In the genomic region with DNA sequence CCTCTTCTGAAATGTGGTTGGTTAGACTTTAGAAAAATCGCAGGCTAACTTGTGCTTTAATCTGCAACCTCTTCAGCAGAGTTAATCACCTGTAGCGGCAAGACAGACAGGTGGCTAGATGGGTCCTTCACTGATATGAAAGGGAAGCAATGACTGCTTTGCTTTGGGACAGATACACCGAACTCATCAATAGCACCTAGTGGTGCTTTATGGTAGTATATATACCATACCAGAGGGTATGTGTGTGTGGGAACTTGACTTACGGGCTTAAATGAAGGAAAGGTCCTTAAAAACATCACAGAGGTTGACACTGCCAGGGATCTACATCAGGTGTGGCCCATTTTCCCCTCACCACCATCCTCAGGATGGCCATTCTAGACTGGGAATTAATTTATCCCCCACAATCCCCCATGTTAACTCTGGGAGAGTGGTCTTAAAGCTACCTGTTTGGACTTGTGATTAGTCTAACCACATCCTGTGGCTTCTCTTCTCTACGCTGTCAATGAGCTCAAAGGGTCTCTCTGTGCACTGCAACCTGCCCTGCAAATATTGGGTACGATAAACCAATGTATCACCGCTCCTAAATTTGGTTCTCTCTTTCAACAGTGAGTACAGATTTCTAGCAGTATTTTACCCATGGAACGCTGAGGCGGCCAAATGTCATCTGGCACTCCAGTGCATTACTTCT, we compare ENCODE assay signal across 1 cellular context.
TF ChIP-seq lines count a peak whose summit lies in the region.

No MANE protein-coding gene starts in this region.

TF ChIP-seq in GM23338, 12 proteins besides CTCF, POLR2A, EP300 and RAD21:
- TF ChIP-seq, protein P1, sequence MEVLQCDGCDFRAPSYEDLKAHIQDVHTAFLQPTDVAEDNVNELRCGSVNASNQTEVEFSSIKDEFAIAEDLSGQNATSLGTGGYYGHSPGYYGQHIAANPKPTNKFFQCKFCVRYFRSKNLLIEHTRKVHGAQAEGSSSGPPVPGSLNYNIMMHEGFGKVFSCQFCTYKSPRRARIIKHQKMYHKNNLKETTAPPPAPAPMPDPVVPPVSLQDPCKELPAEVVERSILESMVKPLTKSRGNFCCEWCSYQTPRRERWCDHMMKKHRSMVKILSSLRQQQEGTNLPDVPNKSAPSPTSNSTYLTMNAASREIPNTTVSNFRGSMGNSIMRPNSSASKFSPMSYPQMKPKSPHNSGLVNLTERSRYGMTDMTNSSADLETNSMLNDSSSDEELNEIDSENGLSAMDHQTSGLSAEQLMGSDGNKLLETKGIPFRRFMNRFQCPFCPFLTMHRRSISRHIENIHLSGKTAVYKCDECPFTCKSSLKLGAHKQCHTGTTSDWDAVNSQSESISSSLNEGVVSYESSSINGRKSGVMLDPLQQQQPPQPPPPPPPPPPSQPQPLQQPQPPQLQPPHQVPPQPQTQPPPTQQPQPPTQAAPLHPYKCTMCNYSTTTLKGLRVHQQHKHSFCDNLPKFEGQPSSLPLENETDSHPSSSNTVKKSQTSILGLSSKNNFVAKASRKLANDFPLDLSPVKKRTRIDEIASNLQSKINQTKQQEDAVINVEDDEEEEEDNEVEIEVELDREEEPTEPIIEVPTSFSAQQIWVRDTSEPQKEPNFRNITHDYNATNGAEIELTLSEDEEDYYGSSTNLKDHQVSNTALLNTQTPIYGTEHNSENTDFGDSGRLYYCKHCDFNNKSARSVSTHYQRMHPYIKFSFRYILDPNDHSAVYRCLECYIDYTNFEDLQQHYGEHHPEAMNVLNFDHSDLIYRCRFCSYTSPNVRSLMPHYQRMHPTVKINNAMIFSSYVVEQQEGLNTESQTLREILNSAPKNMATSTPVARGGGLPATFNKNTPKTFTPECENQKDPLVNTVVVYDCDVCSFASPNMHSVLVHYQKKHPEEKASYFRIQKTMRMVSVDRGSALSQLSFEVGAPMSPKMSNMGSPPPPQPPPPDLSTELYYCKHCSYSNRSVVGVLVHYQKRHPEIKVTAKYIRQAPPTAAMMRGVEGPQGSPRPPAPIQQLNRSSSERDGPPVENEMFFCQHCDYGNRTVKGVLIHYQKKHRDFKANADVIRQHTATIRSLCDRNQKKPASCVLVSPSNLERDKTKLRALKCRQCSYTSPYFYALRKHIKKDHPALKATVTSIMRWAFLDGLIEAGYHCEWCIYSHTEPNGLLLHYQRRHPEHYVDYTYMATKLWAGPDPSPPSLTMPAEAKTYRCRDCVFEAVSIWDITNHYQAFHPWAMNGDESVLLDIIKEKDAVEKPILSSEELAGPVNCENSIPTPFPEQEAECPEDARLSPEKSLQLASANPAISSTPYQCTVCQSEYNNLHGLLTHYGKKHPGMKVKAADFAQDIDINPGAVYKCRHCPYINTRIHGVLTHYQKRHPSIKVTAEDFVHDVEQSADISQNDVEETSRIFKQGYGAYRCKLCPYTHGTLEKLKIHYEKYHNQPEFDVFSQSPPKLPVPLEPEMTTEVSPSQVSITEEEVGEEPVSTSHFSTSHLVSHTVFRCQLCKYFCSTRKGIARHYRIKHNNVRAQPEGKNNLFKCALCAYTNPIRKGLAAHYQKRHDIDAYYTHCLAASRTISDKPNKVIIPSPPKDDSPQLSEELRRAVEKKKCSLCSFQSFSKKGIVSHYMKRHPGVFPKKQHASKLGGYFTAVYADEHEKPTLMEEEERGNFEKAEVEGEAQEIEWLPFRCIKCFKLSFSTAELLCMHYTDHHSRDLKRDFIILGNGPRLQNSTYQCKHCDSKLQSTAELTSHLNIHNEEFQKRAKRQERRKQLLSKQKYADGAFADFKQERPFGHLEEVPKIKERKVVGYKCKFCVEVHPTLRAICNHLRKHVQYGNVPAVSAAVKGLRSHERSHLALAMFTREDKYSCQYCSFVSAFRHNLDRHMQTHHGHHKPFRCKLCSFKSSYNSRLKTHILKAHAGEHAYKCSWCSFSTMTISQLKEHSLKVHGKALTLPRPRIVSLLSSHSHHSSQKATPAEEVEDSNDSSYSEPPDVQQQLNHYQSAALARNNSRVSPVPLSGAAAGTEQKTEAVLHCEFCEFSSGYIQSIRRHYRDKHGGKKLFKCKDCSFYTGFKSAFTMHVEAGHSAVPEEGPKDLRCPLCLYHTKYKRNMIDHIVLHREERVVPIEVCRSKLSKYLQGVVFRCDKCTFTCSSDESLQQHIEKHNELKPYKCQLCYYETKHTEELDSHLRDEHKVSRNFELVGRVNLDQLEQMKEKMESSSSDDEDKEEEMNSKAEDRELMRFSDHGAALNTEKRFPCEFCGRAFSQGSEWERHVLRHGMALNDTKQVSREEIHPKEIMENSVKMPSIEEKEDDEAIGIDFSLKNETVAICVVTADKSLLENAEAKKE (CRISPR knock-in tag; IDR thresholded peaks at IDR 0.05), result no peak
- TF ChIP-seq, protein P2, sequence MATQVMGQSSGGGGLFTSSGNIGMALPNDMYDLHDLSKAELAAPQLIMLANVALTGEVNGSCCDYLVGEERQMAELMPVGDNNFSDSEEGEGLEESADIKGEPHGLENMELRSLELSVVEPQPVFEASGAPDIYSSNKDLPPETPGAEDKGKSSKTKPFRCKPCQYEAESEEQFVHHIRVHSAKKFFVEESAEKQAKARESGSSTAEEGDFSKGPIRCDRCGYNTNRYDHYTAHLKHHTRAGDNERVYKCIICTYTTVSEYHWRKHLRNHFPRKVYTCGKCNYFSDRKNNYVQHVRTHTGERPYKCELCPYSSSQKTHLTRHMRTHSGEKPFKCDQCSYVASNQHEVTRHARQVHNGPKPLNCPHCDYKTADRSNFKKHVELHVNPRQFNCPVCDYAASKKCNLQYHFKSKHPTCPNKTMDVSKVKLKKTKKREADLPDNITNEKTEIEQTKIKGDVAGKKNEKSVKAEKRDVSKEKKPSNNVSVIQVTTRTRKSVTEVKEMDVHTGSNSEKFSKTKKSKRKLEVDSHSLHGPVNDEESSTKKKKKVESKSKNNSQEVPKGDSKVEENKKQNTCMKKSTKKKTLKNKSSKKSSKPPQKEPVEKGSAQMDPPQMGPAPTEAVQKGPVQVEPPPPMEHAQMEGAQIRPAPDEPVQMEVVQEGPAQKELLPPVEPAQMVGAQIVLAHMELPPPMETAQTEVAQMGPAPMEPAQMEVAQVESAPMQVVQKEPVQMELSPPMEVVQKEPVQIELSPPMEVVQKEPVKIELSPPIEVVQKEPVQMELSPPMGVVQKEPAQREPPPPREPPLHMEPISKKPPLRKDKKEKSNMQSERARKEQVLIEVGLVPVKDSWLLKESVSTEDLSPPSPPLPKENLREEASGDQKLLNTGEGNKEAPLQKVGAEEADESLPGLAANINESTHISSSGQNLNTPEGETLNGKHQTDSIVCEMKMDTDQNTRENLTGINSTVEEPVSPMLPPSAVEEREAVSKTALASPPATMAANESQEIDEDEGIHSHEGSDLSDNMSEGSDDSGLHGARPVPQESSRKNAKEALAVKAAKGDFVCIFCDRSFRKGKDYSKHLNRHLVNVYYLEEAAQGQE (IDR thresholded peaks at IDR 0.05; ENCODE audit: unreplicated experiment), result no peak
- TF ChIP-seq, protein P3, sequence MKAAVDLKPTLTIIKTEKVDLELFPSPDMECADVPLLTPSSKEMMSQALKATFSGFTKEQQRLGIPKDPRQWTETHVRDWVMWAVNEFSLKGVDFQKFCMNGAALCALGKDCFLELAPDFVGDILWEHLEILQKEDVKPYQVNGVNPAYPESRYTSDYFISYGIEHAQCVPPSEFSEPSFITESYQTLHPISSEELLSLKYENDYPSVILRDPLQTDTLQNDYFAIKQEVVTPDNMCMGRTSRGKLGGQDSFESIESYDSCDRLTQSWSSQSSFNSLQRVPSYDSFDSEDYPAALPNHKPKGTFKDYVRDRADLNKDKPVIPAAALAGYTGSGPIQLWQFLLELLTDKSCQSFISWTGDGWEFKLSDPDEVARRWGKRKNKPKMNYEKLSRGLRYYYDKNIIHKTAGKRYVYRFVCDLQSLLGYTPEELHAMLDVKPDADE (IDR thresholded peaks at IDR 0.05), result no peak
- TF ChIP-seq CREB1 (CRISPR knock-in tag; IDR thresholded peaks at IDR 0.05; ENCODE audit: low read depth) (no peak), EZH2 (IDR thresholded peaks at IDR 0.05; ENCODE audit: low read depth, unreplicated experiment) (no peak), ZNF114 (CRISPR knock-in tag; IDR thresholded peaks at IDR 0.05) (no peak), ZNF331 (CRISPR knock-in tag; IDR thresholded peaks at IDR 0.05; ENCODE audit: low read depth) (no peak), POLR2AphosphoS5 (IDR thresholded peaks at IDR 0.05; ENCODE audit: low read depth) (no peak), JUNB (IDR thresholded peaks at IDR 0.05; ENCODE audit: unreplicated experiment) (no peak), EZH2phosphoT487 (IDR thresholded peaks at IDR 0.05; ENCODE audit: unreplicated experiment) (no peak), STAT1 (IDR thresholded peaks at IDR 0.05; ENCODE audit: unreplicated experiment) (no peak), NANOG (IDR thresholded peaks at IDR 0.05; ENCODE audit: borderline replicate concordance) (no peak)
TF ChIP-seq in GM23338: peak in this region for 0.
